In genomic region chrX:153576961-153577360, GRCh38 we compare ENCODE assay signal across 17 cellular contexts. TPM values are rescaled to one million over a fixed set of nuclear protein-coding genes. Genes with fewer than 3 reads are reported as not detected.
A peak's percentile ranks its signal among the peaks of the same experiment; 100 is the strongest.
DNase-seq lines count a peak whose midpoint lies in the region; ATAC-seq and TF ChIP-seq lines count a peak whose summit lies in the region.
"Had no signal": no experiment of that assay in that cellular context is flagged by ENCODE, and none has a peak within 500 bp of the region (broad histone marks: within the 10 kb centered on the region; RNA-seq: fewer than 3 reads in every experiment).

No MANE protein-coding gene starts in this region.

- no peak for TF ChIP-seq POLR2A in esophagus squamous epithelium (IDR thresholded peaks at IDR 0.05)

- no peaks in the 10 kb centered on the region for H3K36me3 Mint-ChIP-seq in HFFc6 (ENCODE audit: low read depth)
- H3K36me3 Mint-ChIP-seq: CD14-positive monocyte; CD8-positive, alpha-beta T cell had no signal

- no peaks in the 10 kb centered on the region for H3K27me3 ChIP-seq in esophagus squamous epithelium
- H3K27me3 ChIP-seq: BE2C had no signal

- DNase-seq in HFFc6 (peak; percentile 46), NCI-H82 (lab: John Stamatoyannopoulos, UW) (peak; percentile 72), myocyte (ENCODE audit: low read depth) (peak; percentile 83), medulla oblongata (ENCODE audit: extremely low spot score) (no peak), esophagus squamous epithelium (lab: John Stamatoyannopoulos, UW) (no peak), SHP77 treated with DMSO at 0.1 percent for 48 hours (lab: John Stamatoyannopoulos, UW) (no peak)
- DNase-seq: CD8-positive, alpha-beta T cell; COR-L47; DMS79; GM23248 had no signal

- H3K27ac ChIP-seq in esophagus squamous epithelium, result no peak overlapping the region
- H3K27ac ChIP-seq: A549, GM23248 had no signal

- no CpG with 5 or more reads among the region's 6 CpGs for WGBS in esophagus squamous epithelium, 2 donors

- H3K4me1 ChIP-seq in esophagus squamous epithelium, result no peaks in the 10 kb centered on the region
- H3K4me1 ChIP-seq: A549, BE2C had no signal

- H3K4me1 Mint-ChIP-seq in HFFc6 (ENCODE audit: low read depth), result peaks cover 11% of the 10 kb centered on the region; the same call in 1 of the 2 replicates

- H3K9me3 Mint-ChIP-seq in HFFc6, result no peaks in the 10 kb centered on the region
- H3K9me3 Mint-ChIP-seq: CD8-positive, alpha-beta T cell had no signal

- peaks cover 9% of the 10 kb centered on the region for H3K27me3 Mint-ChIP-seq in HFFc6 (ENCODE audit: insufficient read depth)

- no peak for ATAC-seq in GM18498 (IDR thresholded peaks at IDR 0.05; ENCODE audit: unreplicated experiment)
- ATAC-seq: A549; CD8-positive, alpha-beta T cell; GM12878; HCT116 had no signal

- no peak overlapping the region for H3K4me3 Mint-ChIP-seq in HFFc6
- H3K4me3 Mint-ChIP-seq: CD14-positive monocyte; CD8-positive, alpha-beta T cell had no signal

- TF ChIP-seq CTCF in HFFc6 (IDR thresholded peaks at IDR 0.05) (no peak), esophagus squamous epithelium (IDR thresholded peaks at IDR 0.05) (no peak)

- intact Hi-C loops in esophagus squamous epithelium (cut with DNase I), result no loop called here

- no peaks in the 10 kb centered on the region for H3K9me3 ChIP-seq in esophagus squamous epithelium
- H3K9me3 ChIP-seq: A549, BE2C had no signal

- H3K27ac Mint-ChIP-seq in HFFc6, result no peak overlapping the region
- H3K27ac Mint-ChIP-seq: CD8-positive, alpha-beta T cell had no signal

- no peak overlapping the region for H3K4me3 ChIP-seq in esophagus squamous epithelium
- H3K4me3 ChIP-seq: A549, GM12878, GM23248 had no signal

- H3K36me3 ChIP-seq in esophagus squamous epithelium, result no peaks in the 10 kb centered on the region
- H3K36me3 ChIP-seq: BE2C had no signal

RNA-seq across cellular contexts. Expression of gene CCNQ, which starts 22.0 kb away (rescaled TPM):
- total RNA-seq in HFFc6 (2021; fragmentation: NEBNext Ultra II Directional; extraction: Animal tissue kit (Norgen Biotek cat#: 25700)), result 10 to 100 TPM; 25.7 to 31.9 (median 29.6) TPM
- total RNA-seq in myocyte (32.6 and 35.1 TPM in 2 replicates), esophagus squamous epithelium (10 to 100 TPM; 18.0 to 32.2 (median 23.9) TPM)
- 25.0 TPM for polyA plus RNA-seq in myocyte (2012)

RNA-seq across cellular contexts. Expression of gene ATP2B3, which starts 59.5 kb away (rescaled TPM):
- not detected for total RNA-seq in HFFc6 (2021; fragmentation: NEBNext Ultra II Directional; extraction: Animal tissue kit (Norgen Biotek cat#: 25700))
- total RNA-seq in myocyte (0.40 and 0.57 TPM in 2 replicates), esophagus squamous epithelium (not detected)
- 0.20 TPM for polyA plus RNA-seq in myocyte (2012)
- total RNA-seq: CD8-positive, alpha-beta T cell; G401; GM12878; GM23248 had no signal
- polyA plus RNA-seq: CD14-positive monocyte, GM23248 had no signal

Comparison
In these comparisons a context has a peak if more than half of its experiments do, and no peak if none do; other contexts are left out.
1. DNase-seq: peak in HFFc6 (single experiment), NCI-H82 (single experiment) and myocyte (single experiment); none in medulla oblongata (single experiment), esophagus squamous epithelium (single experiment) and SHP77 treated with DMSO at 0.1 percent for 48 hours (single experiment).